In genomic region chr12:60926256-60926655, GRCh38 we compare ENCODE assay signal across 40 cellular contexts.
"Had no signal": no experiment of that assay in that cellular context is flagged by ENCODE, and none has a peak within 500 bp of the region (broad histone marks: within the 10 kb centered on the region; RNA-seq: fewer than 3 reads in every experiment).

No MANE protein-coding gene starts in this region.

- H3K36me3 ChIP-seq: brain microvascular endothelial cell, colonic mucosa, Peyer's patch, SJSA1 had no signal

- H3K9me3 ChIP-seq: colonic mucosa, Peyer's patch, SJSA1 had no signal

- H3K27ac ChIP-seq: brain microvascular endothelial cell, colonic mucosa, Peyer's patch, SJSA1, VCaP had no signal

- H3K4me1 ChIP-seq: colonic mucosa, Peyer's patch, SJSA1 had no signal

- H3K4me3 ChIP-seq: colonic mucosa, Peyer's patch, SJSA1 had no signal

- H3K4me3 Mint-ChIP-seq: activated CD4-positive, alpha-beta memory T cell treated with anti-CD3 and anti-CD28 coated beads, Interleukin-2, amount 10 ng/mL, durations not matched to agents 7 days and 5 days; activated CD8-positive, alpha-beta memory T cell treated with anti-CD3 and anti-CD28 coated beads, Interleukin-2, amount 10 ng/mL, durations not matched to agents 7 days and 5 days; activated naive CD8-positive, alpha-beta T cell treated with anti-CD3 and anti-CD28 coated beads for 36 hours; activated T-cell treated with anti-CD3 and anti-CD28 coated beads, Interleukin-2, amount 50 U/mL, for 72 hours; activated T-helper 17 cell treated with anti-CD3 and anti-CD28 coated beads, Interleukin-2, amount 50 U/mL, for 72 hours had no signal

- H3K27me3 ChIP-seq: brain microvascular endothelial cell, colonic mucosa, Peyer's patch, SJSA1 had no signal

- DNase-seq: activated CD4-positive, alpha-beta memory T cell treated with anti-CD3 and anti-CD28 coated beads, Interleukin-2, amount 10 ng/mL, durations not matched to agents 7 days and 5 days; activated CD4-positive, alpha-beta T cell treated with anti-CD3 and anti-CD28 coated beads for 1 hour; activated CD4-positive, alpha-beta T cell treated with anti-CD3 and anti-CD28 coated beads for 48 hours; activated CD4-positive, CD25-positive, alpha-beta regulatory T cell; activated CD8-positive, alpha-beta memory T cell treated with anti-CD3 and anti-CD28 coated beads for 24 hours; activated CD8-positive, alpha-beta memory T cell treated with anti-CD3 and anti-CD28 coated beads, Interleukin-2, amount 10 ng/mL, durations not matched to agents 7 days and 5 days; activated CD8-positive, alpha-beta memory T cell treated with anti-CD3 and anti-CD28 coated beads, Interleukin-2, amount 50 U/mL, for 48 hours; activated effector memory CD4-positive, alpha-beta T cell treated with anti-CD3 and anti-CD28 coated beads, Interleukin-2, amount 50 U/mL, for 16 hours; activated naive CD4-positive, alpha-beta T cell; activated naive CD4-positive, alpha-beta T cell treated with anti-CD3 and anti-CD28 coated beads, Interleukin-2, amount 50 U/mL, for 16 hours; activated naive CD8-positive, alpha-beta T cell treated with anti-CD3 and anti-CD28 coated beads for 36 hours; activated T-cell treated with anti-CD3 and anti-CD28 coated beads, Interleukin-2, amount 50 U/mL, for 72 hours; amniotic stem cell; aorta; brain microvascular endothelial cell; central memory CD4-positive, alpha-beta T cell; colonic mucosa; Kasumi-1; KBM-7; NCI-H1092 treated with DMSO at 0.1 percent for 48 hours; NCI-H1417; NCI-H146; NCI-H187 treated with DMSO at 0.1 percent for 48 hours; NCI-H2081; NCI-H2171 treated with DMSO at 0.1 percent for 48 hours; NCI-H2227 treated with DMSO at 0.1 percent for 48 hours; NCI-H446; NCI-H526; NCI-H774; PC-3; Peyer's patch; RPMI8226; SHP77 treated with DMSO at 0.1 percent for 48 hours; SW 1271; T-helper 1 cell; T-helper 2 cell; T-helper 9 cell had no signal

- H3K36me3 Mint-ChIP-seq: activated CD8-positive, alpha-beta memory T cell treated with anti-CD3 and anti-CD28 coated beads, Interleukin-2, amount 10 ng/mL, durations not matched to agents 7 days and 5 days; activated naive CD8-positive, alpha-beta T cell treated with anti-CD3 and anti-CD28 coated beads for 36 hours had no signal

- H3K27me3 Mint-ChIP-seq: activated CD4-positive, alpha-beta memory T cell treated with anti-CD3 and anti-CD28 coated beads, Interleukin-2, amount 10 ng/mL, durations not matched to agents 7 days and 5 days; activated CD8-positive, alpha-beta memory T cell treated with anti-CD3 and anti-CD28 coated beads, Interleukin-2, amount 10 ng/mL, durations not matched to agents 7 days and 5 days; activated naive CD8-positive, alpha-beta T cell treated with anti-CD3 and anti-CD28 coated beads for 36 hours; activated T-helper 17 cell treated with anti-CD3 and anti-CD28 coated beads, Interleukin-2, amount 50 U/mL, for 72 hours had no signal

- H3K4me1 Mint-ChIP-seq: activated CD4-positive, alpha-beta memory T cell treated with anti-CD3 and anti-CD28 coated beads, Interleukin-2, amount 10 ng/mL, durations not matched to agents 7 days and 5 days; activated CD8-positive, alpha-beta memory T cell treated with anti-CD3 and anti-CD28 coated beads, Interleukin-2, amount 10 ng/mL, durations not matched to agents 7 days and 5 days; activated naive CD8-positive, alpha-beta T cell treated with anti-CD3 and anti-CD28 coated beads for 36 hours; activated T-helper 17 cell treated with anti-CD3 and anti-CD28 coated beads, Interleukin-2, amount 50 U/mL, for 72 hours had no signal

- H3K27ac Mint-ChIP-seq: activated CD4-positive, alpha-beta memory T cell treated with anti-CD3 and anti-CD28 coated beads, Interleukin-2, amount 10 ng/mL, durations not matched to agents 7 days and 5 days; activated CD8-positive, alpha-beta memory T cell treated with anti-CD3 and anti-CD28 coated beads, Interleukin-2, amount 10 ng/mL, durations not matched to agents 7 days and 5 days; activated naive CD8-positive, alpha-beta T cell treated with anti-CD3 and anti-CD28 coated beads for 36 hours; activated T-cell treated with anti-CD3 and anti-CD28 coated beads, Interleukin-2, amount 50 U/mL, for 72 hours; activated T-helper 17 cell treated with anti-CD3 and anti-CD28 coated beads, Interleukin-2, amount 50 U/mL, for 72 hours had no signal
